In the genomic region with DNA sequence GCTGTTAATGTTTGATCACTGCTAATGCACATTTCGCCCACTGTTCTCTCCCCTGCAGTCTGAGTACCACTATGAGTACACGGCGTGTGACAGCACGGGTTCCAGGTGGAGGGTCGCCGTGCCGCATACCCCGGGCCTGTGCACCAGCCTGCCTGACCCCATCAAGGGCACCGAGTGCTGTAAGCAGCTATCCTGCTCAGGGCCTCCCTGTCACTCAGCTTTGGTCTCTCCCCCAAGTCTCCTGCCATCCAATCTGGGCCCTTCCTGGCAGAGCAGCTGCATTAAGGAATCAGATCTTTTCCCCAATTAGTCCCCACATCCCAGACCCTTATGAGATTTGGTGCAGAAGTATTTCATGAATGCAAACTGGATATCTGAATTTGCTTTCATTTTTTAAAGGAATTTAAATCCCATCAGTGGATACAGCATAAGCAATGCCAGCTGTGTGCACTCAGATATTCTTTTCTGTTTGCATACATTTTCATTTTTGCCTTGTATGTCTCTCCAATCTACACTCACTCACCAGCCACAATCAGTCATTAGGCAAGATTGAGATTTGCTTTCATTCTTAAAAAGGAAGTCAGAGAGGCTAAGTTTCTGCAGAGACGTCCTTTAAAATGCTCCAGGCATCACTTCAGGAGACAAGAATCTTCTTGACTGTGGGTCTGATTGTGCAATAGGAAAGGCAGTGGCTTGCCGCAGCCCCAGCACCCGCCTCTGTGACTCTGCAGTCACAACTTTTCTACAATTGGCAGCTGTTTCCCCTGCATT, we compare ENCODE assay signal across 8 cellular contexts. TPM values are rescaled to one million over a fixed set of nuclear protein-coding genes. Genes with fewer than 3 reads are reported as not detected.
DNase-seq lines count a peak whose midpoint lies in the region; ATAC-seq and TF ChIP-seq lines count a peak whose summit lies in the region.

No MANE protein-coding gene starts in this region.

- peak overlapping the region; percentile 37 for H2BK20ac ChIP-seq in IMR-90 (ENCODE audit: low read depth, low read length)

- H3K4me3 ChIP-seq in BJ (ENCODE audit: low read depth, low read length) (peak overlapping the region; percentile 19; the same call in 1 of the 2 replicates), IMR-90 (ENCODE audit: insufficient read depth, low read depth, low read length) (no peak overlapping the region; the same call in 1 of the 2 replicates), heart left ventricle (peak overlapping the region in 2 of 12 donors; percentile 25 to 30), skin epidermis (no peak overlapping the region)

- H2AFZ ChIP-seq in IMR-90 (replicated peaks; ENCODE audit: low read length, poor library complexity): peak overlapping the region; percentile 81

- no peak for TF ChIP-seq CTCF in BJ (IDR thresholded peaks at IDR 0.05; ENCODE audit: insufficient read depth, low read depth, low read length)
- TF ChIP-seq CTCF in IMR-90 (conservative IDR thresholded peaks at IDR 0.05; ENCODE audit: low read depth, low read length): no peak
- TF ChIP-seq CTCF in heart left ventricle (IDR thresholded peaks at IDR 0.05): no peak

- peak overlapping the region; percentile 85 for H3K4ac ChIP-seq in IMR-90 (ENCODE audit: low read depth, low read length)

- peak overlapping the region; percentile 94 for H3K27ac ChIP-seq in IMR-90 (ENCODE audit: insufficient read depth, low read length)
- peak overlapping the region in 6 of 12 donors; percentile 11 to 77 (median 28) for H3K27ac ChIP-seq in heart left ventricle
- peak overlapping the region in 20 of 21 experiments; percentile 6 to 85 (median 59) for H3K27ac ChIP-seq in skin epidermis

- H3K9me3 ChIP-seq in IMR-90 (ENCODE audit: control insufficient read depth, insufficient read depth, low read length) (no peaks in the 10 kb centered on the region), heart left ventricle (no peaks in the 10 kb centered on the region)

- no peak for TF ChIP-seq RAD21 in IMR-90 (IDR thresholded peaks at IDR 0.05; ENCODE audit: low read length)

- in situ Hi-C loops in IMR-90 (cut with MboI; ENCODE audit: low sequenced_read_pairs): no loop called here

- TF ChIP-seq POLR2A in IMR-90 (IDR thresholded peaks at IDR 0.05; ENCODE audit: low read depth, low read length): no peak
- no peak for TF ChIP-seq POLR2A in heart left ventricle (IDR thresholded peaks at IDR 0.05)

- H3K79me1 ChIP-seq in IMR-90 (ENCODE audit: low read depth in 1 of 2, low read length in 2 of 2): no peaks in the 10 kb centered on the region

- dilution Hi-C loops in IMR-90 (cut with HindIII; ENCODE audit: low sequenced_read_pairs, unreplicated experiment): no loop called here

- no peaks in the 10 kb centered on the region for H3K27me3 ChIP-seq in BJ (ENCODE audit: control insufficient read depth, insufficient read depth, low read length)
- no peaks in the 10 kb centered on the region for H3K27me3 ChIP-seq in IMR-90 (ENCODE audit: control insufficient read depth, insufficient read depth, low read length)
- H3K27me3 ChIP-seq in heart left ventricle: no peaks in the 10 kb centered on the region

- H4K8ac ChIP-seq in IMR-90 (ENCODE audit: low read depth in 2 of 2, low read length in 2 of 2): peak overlapping the region; percentile 85 to 91

- H3K18ac ChIP-seq in IMR-90 (ENCODE audit: low read depth, low read length): peak overlapping the region; percentile 81

- H2BK120ac ChIP-seq in IMR-90 (ENCODE audit: low read depth, low read length): peak overlapping the region; percentile 75

- peak overlapping the region; percentile 86; the same call in 2 of the 3 replicates for H2BK15ac ChIP-seq in IMR-90 (ENCODE audit: low read depth, low read length)

- H3K4me2 ChIP-seq in IMR-90 (ENCODE audit: low read depth, low read length): peak overlapping the region; percentile 70

- H3K23ac ChIP-seq in IMR-90 (ENCODE audit: low read depth, low read length): peak overlapping the region; percentile 42; the same call in 1 of the 2 replicates

- peak overlapping the region; percentile 11 for H2AK9ac ChIP-seq in IMR-90 (replicated peaks; ENCODE audit: low read depth, low read length, poor library complexity)

- ATAC-seq in GM19397 (IDR thresholded peaks at IDR 0.05; ENCODE audit: unreplicated experiment) (peak; percentile 46), IMR-90 (ENCODE audit: low read depth) (peak; percentile 87), heart left ventricle (peak; percentile 38 to 83 (median 74))

- H3K36me3 ChIP-seq in BJ (ENCODE audit: control insufficient read depth, insufficient read depth, low read length): no peaks in the 10 kb centered on the region
- no peaks in the 10 kb centered on the region for H3K36me3 ChIP-seq in IMR-90 (ENCODE audit: control insufficient read depth, insufficient read depth, low read length)
- H3K36me3 ChIP-seq in heart left ventricle: no peaks in the 10 kb centered on the region

- peak overlapping the region; percentile 83 for H2BK5ac ChIP-seq in IMR-90 (ENCODE audit: low read depth, low read length, poor library complexity, severe bottlenecking)

- DNase-seq in BJ (ENCODE audit: low read depth) (peak; percentile 86), IMR-90 (peak; percentile 89), heart left ventricle (peak in 3 of 5 donors; percentile 16 to 57 (median 34)), NCI-H748 (lab: John Stamatoyannopoulos, UW; ENCODE audit: unreplicated experiment) (no peak), COLO668 (lab: John Stamatoyannopoulos, UW; ENCODE audit: unreplicated experiment) (no peak)
- peak; percentile 33 to 48 for DNase-seq in activated T-cell treated with anti-CD3 and anti-CD28 coated beads, Interleukin-2, amount 50 U/mL, for 48 hours

- H4K5ac ChIP-seq in IMR-90 (ENCODE audit: low read depth, low read length): peak overlapping the region; percentile 72

- H3K4me1 ChIP-seq in IMR-90 (ENCODE audit: control insufficient read depth, insufficient read depth, low read length): peaks cover 11% of the 10 kb centered on the region
- peaks cover 0 to 18% (median 3%) of the 10 kb centered on the region in 12 donors for H3K4me1 ChIP-seq in heart left ventricle

- 80% methylated on average over 1 of the region's 12 CpGs; no CpG with 5 or more reads in 1 of the 2 experiments for WGBS in IMR-90 (ENCODE audit: extremely low coverage in 2 of 2, insufficient read length in 1 of 2), 2 experiments
- 40 to 67% (median 61%) methylated on average over 4 to 12 of the region's 12 CpGs for WGBS in heart left ventricle, 4 donors

- POLR2A ChIA-PET in BJ (lab: Charles Lee) (interaction anchor here (0.6 kb wide), 1 partner anchor 346 kb away, joined by 3 read pairs; no protein-coding TSS in a partner anchor), IMR-90 (lab: Charles Lee; ENCODE audit: unreplicated experiment) (no interaction called here)

- H4K91ac ChIP-seq in IMR-90 (ENCODE audit: insufficient read depth, low read depth, low read length): peak overlapping the region; percentile 84

- CTCF ChIA-PET in BJ (lab: Yijun Ruan, JAX) (interaction anchor here (1.0 to 1.7 kb wide), 5 partner anchors 11 to 62 kb away, joined by 3 to 7 read pairs (median 4); a partner anchor contains a TSS), IMR-90 (lab: Yijun Ruan, JAX) (no interaction called here)

- no TSS peak for BruUV-seq in IMR-90 (replicated peaks; lab: Mats Ljungman, UMichigan)

- H4K20me1 ChIP-seq in IMR-90 (ENCODE audit: insufficient read depth, low read length): 0 out of 2 replicates have a peak, but pooled peaks cover 5% of the 10 kb centered on the region

- peak overlapping the region; percentile 64 for H2AK5ac ChIP-seq in IMR-90 (ENCODE audit: low read depth, low read length)

- peaks cover 7% of the 10 kb centered on the region for H3K9me1 ChIP-seq in IMR-90 (ENCODE audit: insufficient read depth, low read length)

- intact Hi-C loops in IMR-90 (cut with micrococcal nuclease): no loop called here
- intact Hi-C loops in heart left ventricle (cut with DNase I): loop anchor here in 1 of 10 donors (2.0 kb wide), 1 partner anchor 49 kb away; no protein-coding TSS in a partner anchor

- H3K9ac ChIP-seq in IMR-90 (ENCODE audit: low read depth, low read length): peak overlapping the region; percentile 63

- peak overlapping the region; percentile 59 for H3K14ac ChIP-seq in IMR-90 (replicated peaks; ENCODE audit: low read depth, low read length)

- peak overlapping the region; percentile 58; the same call in 1 of the 2 replicates for H3K56ac ChIP-seq in IMR-90 (ENCODE audit: extremely low read depth, insufficient read depth, low read length)

TF ChIP-seq in IMR-90, 13 proteins besides CTCF, POLR2A, EP300 and RAD21:
- TF ChIP-seq CEBPB (IDR thresholded peaks at IDR 0.05; ENCODE audit: low read depth, low read length) (peak; percentile 100), CHD1 (IDR thresholded peaks at IDR 0.05; ENCODE audit: low read depth, low read length) (no peak), BHLHE40 (IDR thresholded peaks at IDR 0.05; ENCODE audit: low read depth, low read length) (peak; percentile 23; the same call in 1 of the 2 replicates)

RNA-seq across cellular contexts. Expression of a gene that starts 48.1 kb away (rescaled TPM):
- polyA plus RNA-seq in BJ (2011; rRNA removed) (1.1 and 2.3 TPM in 2 replicates), IMR-90 (2012; rRNA removed) (1.6 and 1.7 TPM in 2 replicates), heart left ventricle (under 1 TPM; 0.04 to 0.11 TPM)
- polyA minus RNA-seq in BJ (2011; rRNA and poly(A)+ RNA removed): 0.77 and 1.1 TPM in 2 replicates
- total RNA-seq in IMR-90 (2012; rRNA removed) (0.28 and 0.54 TPM in 2 replicates), heart left ventricle (under 1 TPM in 7 of 9 donors, not detected in 2; 0.11 to 0.83 (median 0.31) TPM)
- polyA plus RNA-seq in IMR-90 (2012; cell fraction: cytosol; rRNA removed): 0.73 and 0.91 TPM in 2 replicates
- polyA plus RNA-seq in IMR-90 (2012; cell fraction: nucleus; rRNA removed; ENCODE audit: low replicate concordance): 1.6 and 2.2 TPM in 2 replicates

RNA-seq across cellular contexts. Expression of a gene that starts 51.7 kb away (rescaled TPM):
- polyA plus RNA-seq in BJ (2011; rRNA removed) (411 and 428 TPM in 2 replicates), IMR-90 (2012; rRNA removed) (214 and 231 TPM in 2 replicates), heart left ventricle (100 to 1,000 TPM in 1 of 2 donors, 10 to 100 TPM in 1; 41.1 to 179 TPM)
- 167 and 215 TPM in 2 replicates for polyA minus RNA-seq in BJ (2011; rRNA and poly(A)+ RNA removed)
- total RNA-seq in IMR-90 (2012; rRNA removed) (348 and 373 TPM in 2 replicates), heart left ventricle (100 to 1,000 TPM in 6 of 9 donors, 10 to 100 TPM in 3; 88.5 to 113 (median 102) TPM)
- 117 and 193 TPM in 2 replicates for polyA plus RNA-seq in IMR-90 (2012; cell fraction: cytosol; rRNA removed)
- polyA plus RNA-seq in IMR-90 (2012; cell fraction: nucleus; rRNA removed; ENCODE audit: low replicate concordance): 152 and 416 TPM in 2 replicates

Comparison
In these comparisons a context has a peak if more than half of its experiments do, and no peak if none do; other contexts are left out.
1. DNase-seq: peak in BJ (single experiment), IMR-90 (single experiment), activated T-cell treated with anti-CD3 and anti-CD28 coated beads, Interleukin-2, amount 50 U/mL, for 48 hours (2 of 2) and heart left ventricle (3 of 5); none in NCI-H748 (single experiment) and COLO668 (single experiment).
2. Peak in every context shown above with its lines, with median percentiles within 50 percentile points of each other: ATAC-seq.